Comparison of ENCODE assay signal across 1 cellular context in the genomic region with DNA sequence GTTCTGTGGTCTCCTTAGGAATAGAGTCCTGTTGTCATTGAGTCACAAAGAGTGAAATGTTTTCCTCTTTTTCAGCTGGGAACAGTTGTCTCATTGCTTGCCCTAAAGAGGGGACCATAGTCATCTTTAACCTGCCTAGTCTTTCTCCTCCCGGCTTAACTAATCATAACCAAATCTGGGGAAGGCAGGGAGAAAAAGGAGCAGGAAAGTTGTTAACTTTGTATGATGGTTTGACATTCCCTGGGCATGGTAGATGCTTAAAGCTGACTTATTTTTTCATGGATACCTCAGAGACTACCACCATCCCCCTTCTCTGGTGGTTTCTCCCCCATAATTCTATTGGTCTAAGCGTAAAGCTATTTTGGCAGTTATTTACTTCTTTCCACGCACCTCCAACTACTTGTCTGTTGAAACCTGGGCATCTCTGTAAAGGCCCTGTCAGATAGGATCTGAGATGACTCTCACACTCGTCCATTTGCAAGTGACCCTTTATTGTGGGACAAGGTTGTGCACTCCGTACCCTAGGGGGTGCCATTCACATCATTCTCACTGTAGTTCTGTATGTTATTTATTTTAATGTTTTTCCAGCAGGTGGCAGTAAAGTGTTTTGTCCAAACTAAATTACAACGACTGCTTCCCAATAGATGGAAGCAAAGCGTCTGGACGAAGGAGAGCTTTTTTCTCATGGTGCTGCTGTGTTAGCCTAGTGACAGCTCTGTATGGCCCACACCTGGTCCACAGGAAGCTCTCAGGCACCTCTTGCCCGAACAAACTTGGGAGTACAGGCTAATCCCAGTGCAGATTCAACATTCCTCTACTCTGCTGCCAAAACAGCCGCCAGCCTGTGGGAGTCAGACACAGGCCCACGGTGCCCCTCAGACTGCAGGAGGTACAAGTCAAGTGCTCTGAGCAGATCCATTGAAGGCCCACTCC.
TF ChIP-seq lines count a peak whose summit lies in the region.

No MANE protein-coding gene starts in this region.

TF ChIP-seq in H1, 55 proteins besides CTCF, POLR2A, EP300 and RAD21:
- peak; percentile 39; the same call in 1 of the 2 replicates for TF ChIP-seq CREB1 (IDR thresholded peaks at IDR 0.05)
- TF ChIP-seq FOSL1 (IDR thresholded peaks at IDR 0.05; ENCODE audit: insufficient read depth, low read depth, low read length) = no peak
- peak; percentile 33; the same call in 1 of the 2 replicates for TF ChIP-seq YY1 (IDR thresholded peaks at IDR 0.05; ENCODE audit: low read depth, low read length)
- 0 out of 4 replicates have a peak, but pooled peaks of 1 of the 2 experiments have one; percentile 44 for TF ChIP-seq SIN3A (conservative IDR thresholded peaks at IDR 0.05 in 1 of 2, IDR thresholded peaks at IDR 0.05 in 1 of 2; ENCODE audit: low read depth in 1 of 2, low read length in 2 of 2)
- TF ChIP-seq, protein P1, sequence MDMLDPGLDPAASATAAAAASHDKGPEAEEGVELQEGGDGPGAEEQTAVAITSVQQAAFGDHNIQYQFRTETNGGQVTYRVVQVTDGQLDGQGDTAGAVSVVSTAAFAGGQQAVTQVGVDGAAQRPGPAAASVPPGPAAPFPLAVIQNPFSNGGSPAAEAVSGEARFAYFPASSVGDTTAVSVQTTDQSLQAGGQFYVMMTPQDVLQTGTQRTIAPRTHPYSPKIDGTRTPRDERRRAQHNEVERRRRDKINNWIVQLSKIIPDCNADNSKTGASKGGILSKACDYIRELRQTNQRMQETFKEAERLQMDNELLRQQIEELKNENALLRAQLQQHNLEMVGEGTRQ (IDR thresholded peaks at IDR 0.05; ENCODE audit: low read length) = 0 out of 2 replicates have a peak, but pooled peaks have one; percentile 10
